ENCODE assay signal across 1 cellular context in the genomic region with DNA sequence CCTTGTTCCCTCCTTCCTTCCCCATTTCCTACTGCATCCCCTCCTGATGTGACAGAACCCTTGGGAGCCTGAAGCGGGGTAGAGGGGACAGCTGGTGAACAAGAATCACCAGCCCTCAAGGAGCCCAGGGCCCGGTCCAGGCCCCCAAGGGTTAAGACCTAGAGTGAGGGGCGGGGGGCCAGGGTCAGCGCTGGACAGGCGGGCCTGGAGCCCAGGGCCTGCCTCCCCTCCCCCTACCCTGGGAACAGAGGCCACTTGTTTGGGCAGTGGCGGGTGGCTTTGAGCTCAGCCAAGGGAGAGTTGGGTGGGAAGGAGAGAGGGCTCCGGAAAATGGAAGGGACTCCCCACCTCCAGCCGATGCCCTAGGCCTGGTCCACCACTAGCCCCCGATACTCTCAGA.
A peak's percentile ranks its signal among the peaks of the same experiment; 100 is the strongest.
TF ChIP-seq lines count a peak whose summit lies in the region.

No MANE protein-coding gene starts in this region.

TF ChIP-seq in HepG2, 621 proteins besides CTCF, POLR2A, EP300 and RAD21 (continued from another document and continues in another):
- TF ChIP-seq, protein P1, sequence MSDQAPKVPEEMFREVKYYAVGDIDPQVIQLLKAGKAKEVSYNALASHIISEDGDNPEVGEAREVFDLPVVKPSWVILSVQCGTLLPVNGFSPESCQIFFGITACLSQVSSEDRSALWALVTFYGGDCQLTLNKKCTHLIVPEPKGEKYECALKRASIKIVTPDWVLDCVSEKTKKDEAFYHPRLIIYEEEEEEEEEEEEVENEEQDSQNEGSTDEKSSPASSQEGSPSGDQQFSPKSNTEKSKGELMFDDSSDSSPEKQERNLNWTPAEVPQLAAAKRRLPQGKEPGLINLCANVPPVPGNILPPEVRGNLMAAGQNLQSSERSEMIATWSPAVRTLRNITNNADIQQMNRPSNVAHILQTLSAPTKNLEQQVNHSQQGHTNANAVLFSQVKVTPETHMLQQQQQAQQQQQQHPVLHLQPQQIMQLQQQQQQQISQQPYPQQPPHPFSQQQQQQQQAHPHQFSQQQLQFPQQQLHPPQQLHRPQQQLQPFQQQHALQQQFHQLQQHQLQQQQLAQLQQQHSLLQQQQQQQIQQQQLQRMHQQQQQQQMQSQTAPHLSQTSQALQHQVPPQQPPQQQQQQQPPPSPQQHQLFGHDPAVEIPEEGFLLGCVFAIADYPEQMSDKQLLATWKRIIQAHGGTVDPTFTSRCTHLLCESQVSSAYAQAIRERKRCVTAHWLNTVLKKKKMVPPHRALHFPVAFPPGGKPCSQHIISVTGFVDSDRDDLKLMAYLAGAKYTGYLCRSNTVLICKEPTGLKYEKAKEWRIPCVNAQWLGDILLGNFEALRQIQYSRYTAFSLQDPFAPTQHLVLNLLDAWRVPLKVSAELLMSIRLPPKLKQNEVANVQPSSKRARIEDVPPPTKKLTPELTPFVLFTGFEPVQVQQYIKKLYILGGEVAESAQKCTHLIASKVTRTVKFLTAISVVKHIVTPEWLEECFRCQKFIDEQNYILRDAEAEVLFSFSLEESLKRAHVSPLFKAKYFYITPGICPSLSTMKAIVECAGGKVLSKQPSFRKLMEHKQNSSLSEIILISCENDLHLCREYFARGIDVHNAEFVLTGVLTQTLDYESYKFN (CRISPR knock-in tag; conservative IDR thresholded peaks at IDR 0.05), result peak; percentile 62
- TF ChIP-seq SSRP1 (CRISPR knock-in tag; IDR thresholded peaks at IDR 0.05) (no peak), GATAD1 (CRISPR knock-in tag; IDR thresholded peaks at IDR 0.05) (0 out of 2 replicates have a peak, but pooled peaks have one; percentile 26), ZNF251 (CRISPR knock-in tag; IDR thresholded peaks at IDR 0.05) (no peak), ZBTB7B (CRISPR knock-in tag; IDR thresholded peaks at IDR 0.05) (peak; percentile 76), ZNF816 (CRISPR knock-in tag; IDR thresholded peaks at IDR 0.05; ENCODE audit: borderline replicate concordance) (no peak), FOXA3 (CRISPR knock-in tag; IDR thresholded peaks at IDR 0.05) (0 out of 2 replicates have a peak, but pooled peaks have one; percentile 27), HDAC2 (CRISPR knock-in tag; IDR thresholded peaks at IDR 0.05) (peak; percentile 58), THAP11 (CRISPR knock-in tag; IDR thresholded peaks at IDR 0.05) (0 out of 2 replicates have a peak, but pooled peaks have one; percentile 40), ZNF672 (CRISPR knock-in tag; IDR thresholded peaks at IDR 0.05) (no peak), RXRA (CRISPR knock-in tag; IDR thresholded peaks at IDR 0.05) (peak; percentile 74), ZNF674 (CRISPR knock-in tag; IDR thresholded peaks at IDR 0.05; ENCODE audit: low read depth) (no peak), JUN (CRISPR knock-in tag; IDR thresholded peaks at IDR 0.05) (no peak), RAD51 (IDR thresholded peaks at IDR 0.05; ENCODE audit: borderline replicate concordance) (no peak), KLF16 (CRISPR knock-in tag; IDR thresholded peaks at IDR 0.05) (peak in 1 of 2 experiments; percentile 49; a peak in 1 of 4 replicates), ZNF232 (CRISPR knock-in tag; IDR thresholded peaks at IDR 0.05; ENCODE audit: borderline replicate concordance) (no peak), NR2F1 (CRISPR knock-in tag; IDR thresholded peaks at IDR 0.05) (peak in 1 of 2 experiments; percentile 51; a peak in 1 of 4 replicates)
- TF ChIP-seq, protein P2, sequence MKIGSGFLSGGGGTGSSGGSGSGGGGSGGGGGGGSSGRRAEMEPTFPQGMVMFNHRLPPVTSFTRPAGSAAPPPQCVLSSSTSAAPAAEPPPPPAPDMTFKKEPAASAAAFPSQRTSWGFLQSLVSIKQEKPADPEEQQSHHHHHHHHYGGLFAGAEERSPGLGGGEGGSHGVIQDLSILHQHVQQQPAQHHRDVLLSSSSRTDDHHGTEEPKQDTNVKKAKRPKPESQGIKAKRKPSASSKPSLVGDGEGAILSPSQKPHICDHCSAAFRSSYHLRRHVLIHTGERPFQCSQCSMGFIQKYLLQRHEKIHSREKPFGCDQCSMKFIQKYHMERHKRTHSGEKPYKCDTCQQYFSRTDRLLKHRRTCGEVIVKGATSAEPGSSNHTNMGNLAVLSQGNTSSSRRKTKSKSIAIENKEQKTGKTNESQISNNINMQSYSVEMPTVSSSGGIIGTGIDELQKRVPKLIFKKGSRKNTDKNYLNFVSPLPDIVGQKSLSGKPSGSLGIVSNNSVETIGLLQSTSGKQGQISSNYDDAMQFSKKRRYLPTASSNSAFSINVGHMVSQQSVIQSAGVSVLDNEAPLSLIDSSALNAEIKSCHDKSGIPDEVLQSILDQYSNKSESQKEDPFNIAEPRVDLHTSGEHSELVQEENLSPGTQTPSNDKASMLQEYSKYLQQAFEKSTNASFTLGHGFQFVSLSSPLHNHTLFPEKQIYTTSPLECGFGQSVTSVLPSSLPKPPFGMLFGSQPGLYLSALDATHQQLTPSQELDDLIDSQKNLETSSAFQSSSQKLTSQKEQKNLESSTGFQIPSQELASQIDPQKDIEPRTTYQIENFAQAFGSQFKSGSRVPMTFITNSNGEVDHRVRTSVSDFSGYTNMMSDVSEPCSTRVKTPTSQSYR (CRISPR knock-in tag; IDR thresholded peaks at IDR 0.05; ENCODE audit: borderline replicate concordance), result peak; percentile 97
- TF ChIP-seq, protein P3, sequence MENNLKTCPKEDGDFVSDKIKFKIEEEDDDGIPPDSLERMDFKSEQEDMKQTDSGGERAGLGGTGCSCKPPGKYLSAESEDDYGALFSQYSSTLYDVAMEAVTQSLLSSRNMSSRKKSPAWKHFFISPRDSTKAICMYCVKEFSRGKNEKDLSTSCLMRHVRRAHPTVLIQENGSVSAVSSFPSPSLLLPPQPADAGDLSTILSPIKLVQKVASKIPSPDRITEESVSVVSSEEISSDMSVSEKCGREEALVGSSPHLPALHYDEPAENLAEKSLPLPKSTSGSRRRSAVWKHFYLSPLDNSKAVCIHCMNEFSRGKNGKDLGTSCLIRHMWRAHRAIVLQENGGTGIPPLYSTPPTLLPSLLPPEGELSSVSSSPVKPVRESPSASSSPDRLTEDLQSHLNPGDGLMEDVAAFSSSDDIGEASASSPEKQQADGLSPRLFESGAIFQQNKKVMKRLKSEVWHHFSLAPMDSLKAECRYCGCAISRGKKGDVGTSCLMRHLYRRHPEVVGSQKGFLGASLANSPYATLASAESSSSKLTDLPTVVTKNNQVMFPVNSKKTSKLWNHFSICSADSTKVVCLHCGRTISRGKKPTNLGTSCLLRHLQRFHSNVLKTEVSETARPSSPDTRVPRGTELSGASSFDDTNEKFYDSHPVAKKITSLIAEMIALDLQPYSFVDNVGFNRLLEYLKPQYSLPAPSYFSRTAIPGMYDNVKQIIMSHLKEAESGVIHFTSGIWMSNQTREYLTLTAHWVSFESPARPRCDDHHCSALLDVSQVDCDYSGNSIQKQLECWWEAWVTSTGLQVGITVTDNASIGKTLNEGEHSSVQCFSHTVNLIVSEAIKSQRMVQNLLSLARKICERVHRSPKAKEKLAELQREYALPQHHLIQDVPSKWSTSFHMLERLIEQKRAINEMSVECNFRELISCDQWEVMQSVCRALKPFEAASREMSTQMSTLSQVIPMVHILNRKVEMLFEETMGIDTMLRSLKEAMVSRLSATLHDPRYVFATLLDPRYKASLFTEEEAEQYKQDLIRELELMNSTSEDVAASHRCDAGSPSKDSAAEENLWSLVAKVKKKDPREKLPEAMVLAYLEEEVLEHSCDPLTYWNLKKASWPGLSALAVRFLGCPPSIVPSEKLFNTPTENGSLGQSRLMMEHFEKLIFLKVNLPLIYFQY (CRISPR knock-in tag; IDR thresholded peaks at IDR 0.05; ENCODE audit: borderline replicate concordance), result 0 out of 2 replicates have a peak, but pooled peaks have one; percentile 27
- TF ChIP-seq, protein P4, sequence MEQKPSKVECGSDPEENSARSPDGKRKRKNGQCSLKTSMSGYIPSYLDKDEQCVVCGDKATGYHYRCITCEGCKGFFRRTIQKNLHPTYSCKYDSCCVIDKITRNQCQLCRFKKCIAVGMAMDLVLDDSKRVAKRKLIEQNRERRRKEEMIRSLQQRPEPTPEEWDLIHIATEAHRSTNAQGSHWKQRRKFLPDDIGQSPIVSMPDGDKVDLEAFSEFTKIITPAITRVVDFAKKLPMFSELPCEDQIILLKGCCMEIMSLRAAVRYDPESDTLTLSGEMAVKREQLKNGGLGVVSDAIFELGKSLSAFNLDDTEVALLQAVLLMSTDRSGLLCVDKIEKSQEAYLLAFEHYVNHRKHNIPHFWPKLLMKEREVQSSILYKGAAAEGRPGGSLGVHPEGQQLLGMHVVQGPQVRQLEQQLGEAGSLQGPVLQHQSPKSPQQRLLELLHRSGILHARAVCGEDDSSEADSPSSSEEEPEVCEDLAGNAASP (CRISPR knock-in tag; IDR thresholded peaks at IDR 0.05; ENCODE audit: borderline replicate concordance), result peak; percentile 56; the same call in 1 of the 2 replicates
- TF ChIP-seq, protein P5, sequence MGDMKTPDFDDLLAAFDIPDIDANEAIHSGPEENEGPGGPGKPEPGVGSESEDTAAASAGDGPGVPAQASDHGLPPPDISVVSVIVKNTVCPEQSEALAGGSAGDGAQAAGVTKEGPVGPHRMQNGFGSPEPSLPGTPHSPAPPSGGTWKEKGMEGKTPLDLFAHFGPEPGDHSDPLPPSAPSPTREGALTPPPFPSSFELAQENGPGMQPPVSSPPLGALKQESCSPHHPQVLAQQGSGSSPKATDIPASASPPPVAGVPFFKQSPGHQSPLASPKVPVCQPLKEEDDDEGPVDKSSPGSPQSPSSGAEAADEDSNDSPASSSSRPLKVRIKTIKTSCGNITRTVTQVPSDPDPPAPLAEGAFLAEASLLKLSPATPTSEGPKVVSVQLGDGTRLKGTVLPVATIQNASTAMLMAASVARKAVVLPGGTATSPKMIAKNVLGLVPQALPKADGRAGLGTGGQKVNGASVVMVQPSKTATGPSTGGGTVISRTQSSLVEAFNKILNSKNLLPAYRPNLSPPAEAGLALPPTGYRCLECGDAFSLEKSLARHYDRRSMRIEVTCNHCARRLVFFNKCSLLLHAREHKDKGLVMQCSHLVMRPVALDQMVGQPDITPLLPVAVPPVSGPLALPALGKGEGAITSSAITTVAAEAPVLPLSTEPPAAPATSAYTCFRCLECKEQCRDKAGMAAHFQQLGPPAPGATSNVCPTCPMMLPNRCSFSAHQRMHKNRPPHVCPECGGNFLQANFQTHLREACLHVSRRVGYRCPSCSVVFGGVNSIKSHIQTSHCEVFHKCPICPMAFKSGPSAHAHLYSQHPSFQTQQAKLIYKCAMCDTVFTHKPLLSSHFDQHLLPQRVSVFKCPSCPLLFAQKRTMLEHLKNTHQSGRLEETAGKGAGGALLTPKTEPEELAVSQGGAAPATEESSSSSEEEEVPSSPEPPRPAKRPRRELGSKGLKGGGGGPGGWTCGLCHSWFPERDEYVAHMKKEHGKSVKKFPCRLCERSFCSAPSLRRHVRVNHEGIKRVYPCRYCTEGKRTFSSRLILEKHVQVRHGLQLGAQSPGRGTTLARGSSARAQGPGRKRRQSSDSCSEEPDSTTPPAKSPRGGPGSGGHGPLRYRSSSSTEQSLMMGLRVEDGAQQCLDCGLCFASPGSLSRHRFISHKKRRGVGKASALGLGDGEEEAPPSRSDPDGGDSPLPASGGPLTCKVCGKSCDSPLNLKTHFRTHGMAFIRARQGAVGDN (CRISPR knock-in tag; IDR thresholded peaks at IDR 0.05), result peak; percentile 73
- TF ChIP-seq, protein P6, sequence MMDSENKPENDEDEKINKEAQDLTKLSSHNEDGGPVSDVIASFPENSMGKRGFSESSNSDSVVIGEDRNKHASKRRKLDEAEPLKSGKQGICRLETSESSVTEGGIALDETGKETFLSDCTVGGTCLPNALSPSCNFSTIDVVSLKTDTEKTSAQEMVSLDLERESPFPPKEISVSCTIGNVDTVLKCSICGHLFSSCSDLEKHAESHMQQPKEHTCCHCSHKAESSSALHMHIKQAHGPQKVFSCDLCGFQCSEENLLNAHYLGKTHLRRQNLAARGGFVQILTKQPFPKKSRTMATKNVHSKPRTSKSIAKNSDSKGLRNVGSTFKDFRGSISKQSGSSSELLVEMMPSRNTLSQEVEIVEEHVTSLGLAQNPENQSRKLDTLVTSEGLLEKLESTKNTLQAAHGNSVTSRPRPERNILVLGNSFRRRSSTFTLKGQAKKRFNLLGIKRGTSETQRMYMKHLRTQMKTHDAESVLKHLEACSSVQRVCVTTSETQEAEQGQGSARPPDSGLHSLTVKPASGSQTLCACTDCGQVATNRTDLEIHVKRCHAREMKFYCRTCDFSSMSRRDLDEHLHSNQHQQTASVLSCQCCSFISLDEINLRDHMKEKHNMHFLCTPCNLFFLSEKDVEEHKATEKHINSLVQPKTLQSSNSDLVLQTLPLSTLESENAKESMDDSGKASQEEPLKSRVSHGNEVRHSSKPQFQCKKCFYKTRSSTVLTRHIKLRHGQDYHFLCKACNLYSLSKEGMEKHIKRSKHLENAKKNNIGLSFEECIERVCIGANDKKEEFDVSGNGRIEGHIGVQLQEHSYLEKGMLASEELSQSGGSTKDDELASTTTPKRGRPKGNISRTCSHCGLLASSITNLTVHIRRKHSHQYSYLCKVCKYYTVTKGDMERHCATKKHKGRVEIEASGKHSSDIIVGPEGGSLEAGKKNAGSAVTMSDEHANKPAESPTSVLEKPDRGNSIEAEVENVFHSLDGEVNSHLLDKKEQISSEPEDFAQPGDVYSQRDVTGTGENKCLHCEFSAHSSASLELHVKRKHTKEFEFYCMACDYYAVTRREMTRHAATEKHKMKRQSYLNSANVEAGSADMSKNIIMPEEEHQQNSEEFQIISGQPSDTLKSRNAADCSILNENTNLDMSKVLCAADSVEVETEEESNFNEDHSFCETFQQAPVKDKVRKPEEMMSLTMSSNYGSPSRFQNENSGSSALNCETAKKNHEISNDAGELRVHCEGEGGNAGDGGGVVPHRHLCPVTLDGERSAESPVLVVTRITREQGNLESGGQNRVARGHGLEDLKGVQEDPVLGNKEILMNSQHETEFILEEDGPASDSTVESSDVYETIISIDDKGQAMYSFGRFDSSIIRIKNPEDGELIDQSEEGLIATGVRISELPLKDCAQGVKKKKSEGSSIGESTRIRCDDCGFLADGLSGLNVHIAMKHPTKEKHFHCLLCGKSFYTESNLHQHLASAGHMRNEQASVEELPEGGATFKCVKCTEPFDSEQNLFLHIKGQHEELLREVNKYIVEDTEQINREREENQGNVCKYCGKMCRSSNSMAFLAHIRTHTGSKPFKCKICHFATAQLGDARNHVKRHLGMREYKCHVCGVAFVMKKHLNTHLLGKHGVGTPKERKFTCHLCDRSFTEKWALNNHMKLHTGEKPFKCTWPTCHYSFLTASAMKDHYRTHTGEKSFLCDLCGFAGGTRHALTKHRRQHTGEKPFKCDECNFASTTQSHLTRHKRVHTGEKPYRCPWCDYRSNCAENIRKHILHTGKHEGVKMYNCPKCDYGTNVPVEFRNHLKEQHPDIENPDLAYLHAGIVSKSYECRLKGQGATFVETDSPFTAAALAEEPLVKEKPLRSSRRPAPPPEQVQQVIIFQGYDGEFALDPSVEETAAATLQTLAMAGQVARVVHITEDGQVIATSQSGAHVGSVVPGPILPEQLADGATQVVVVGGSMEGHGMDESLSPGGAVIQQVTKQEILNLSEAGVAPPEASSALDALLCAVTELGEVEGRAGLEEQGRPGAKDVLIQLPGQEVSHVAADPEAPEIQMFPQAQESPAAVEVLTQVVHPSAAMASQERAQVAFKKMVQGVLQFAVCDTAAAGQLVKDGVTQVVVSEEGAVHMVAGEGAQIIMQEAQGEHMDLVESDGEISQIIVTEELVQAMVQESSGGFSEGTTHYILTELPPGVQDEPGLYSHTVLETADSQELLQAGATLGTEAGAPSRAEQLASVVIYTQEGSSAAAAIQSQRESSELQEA (CRISPR knock-in tag; IDR thresholded peaks at IDR 0.05; ENCODE audit: not compliant biosample characterization), result no peak
- TF ChIP-seq, protein P7, sequence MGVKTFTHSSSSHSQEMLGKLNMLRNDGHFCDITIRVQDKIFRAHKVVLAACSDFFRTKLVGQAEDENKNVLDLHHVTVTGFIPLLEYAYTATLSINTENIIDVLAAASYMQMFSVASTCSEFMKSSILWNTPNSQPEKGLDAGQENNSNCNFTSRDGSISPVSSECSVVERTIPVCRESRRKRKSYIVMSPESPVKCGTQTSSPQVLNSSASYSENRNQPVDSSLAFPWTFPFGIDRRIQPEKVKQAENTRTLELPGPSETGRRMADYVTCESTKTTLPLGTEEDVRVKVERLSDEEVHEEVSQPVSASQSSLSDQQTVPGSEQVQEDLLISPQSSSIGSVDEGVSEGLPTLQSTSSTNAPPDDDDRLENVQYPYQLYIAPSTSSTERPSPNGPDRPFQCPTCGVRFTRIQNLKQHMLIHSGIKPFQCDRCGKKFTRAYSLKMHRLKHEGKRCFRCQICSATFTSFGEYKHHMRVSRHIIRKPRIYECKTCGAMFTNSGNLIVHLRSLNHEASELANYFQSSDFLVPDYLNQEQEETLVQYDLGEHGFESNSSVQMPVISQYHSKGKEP (CRISPR knock-in tag; IDR thresholded peaks at IDR 0.05), result no peak
